8 cellular contexts compared by ENCODE assay signal in the genomic region with DNA sequence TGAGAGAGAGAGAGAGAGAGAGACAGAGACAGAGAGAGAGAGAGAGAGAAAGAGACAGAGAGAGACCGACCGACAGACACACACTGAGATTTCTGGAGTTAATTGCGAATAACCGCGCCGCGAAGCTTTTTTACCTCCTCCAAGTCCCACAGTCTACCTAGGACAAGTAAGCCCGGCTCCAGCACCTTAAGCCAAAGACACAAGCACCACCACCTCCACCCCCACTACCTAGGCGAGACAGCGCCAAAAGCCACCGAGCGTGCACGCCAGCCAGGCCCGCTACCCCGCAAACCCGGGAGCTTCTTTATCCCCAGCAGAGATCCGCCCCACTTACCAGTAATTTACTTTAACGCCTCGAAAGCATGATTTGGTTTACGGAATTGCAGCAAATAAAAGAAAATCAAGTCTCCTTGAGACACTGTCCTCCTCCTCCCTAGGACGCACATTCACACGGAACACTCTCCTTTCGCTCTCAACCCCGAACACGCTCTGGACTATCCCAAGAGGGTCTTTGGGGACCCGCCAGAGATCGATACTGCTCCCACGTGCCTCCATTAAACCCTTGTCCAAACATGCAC.
A peak's percentile ranks its signal among the peaks of the same experiment; 100 is the strongest.
DNase-seq lines count a peak whose midpoint lies in the region; ATAC-seq, FAIRE-seq and TF ChIP-seq lines count a peak whose summit lies in the region.

No MANE protein-coding gene starts in this region.

- H3K4me3 ChIP-seq in BLaER1 (peak overlapping the region; percentile 73), LNCaP clone FGC (ENCODE audit: low read depth, low read length) (peak overlapping the region; percentile 62), hepatocyte (peak overlapping the region; percentile 72), skin epidermis (peak overlapping the region; percentile 50 to 63 (median 54))

- H3K4me1 ChIP-seq in BLaER1 = no peaks in the 10 kb centered on the region
- no peaks in the 10 kb centered on the region for H3K4me1 ChIP-seq in hepatocyte (ENCODE audit: insufficient read depth)

- no peak for FAIRE-seq in GM12892 (lab: Jason Lieb, UNC)

- H3K4me2 ChIP-seq in BLaER1 (peak overlapping the region; percentile 79), hepatocyte (peak overlapping the region; percentile 71)

- TF ChIP-seq POLR2A in GM12892 (IDR thresholded peaks at IDR 0.05; ENCODE audit: low read depth, low read length) = no peak

- H2AFZ ChIP-seq in hepatocyte = peak overlapping the region; percentile 66

- H3K27me3 ChIP-seq in BLaER1 (peaks cover 12% of the 10 kb centered on the region), hepatocyte (no peaks in the 10 kb centered on the region)

- DNase-seq in LNCaP clone FGC (ENCODE audit: low read depth) = no peak
- peak; percentile 5 for DNase-seq in activated T-helper 9 cell treated with anti-CD3 and anti-CD28 coated beads, Interleukin-2, amount 50 U/mL, for 16 hours (ENCODE audit: low read depth)
- DNase-seq in hepatocyte (ENCODE audit: low spot score) = peak; percentile 17
- no peak for DNase-seq in GM12892 (ENCODE audit: insufficient read length)

- H3K36me3 ChIP-seq in BLaER1 (peaks cover 4% of the 10 kb centered on the region; the same call in 1 of the 2 replicates), hepatocyte (replicated peaks; ENCODE audit: insufficient read depth, low read depth) (no peaks in the 10 kb centered on the region)

- WGBS in hepatocyte (ENCODE audit: low lambda C conversion rate, missing lambda C conversion rate) = 46% methylated on average over 28 of the region's 28 CpGs

- peaks cover 21% of the 10 kb centered on the region for H3K79me2 ChIP-seq in hepatocyte

- H4K20me1 ChIP-seq in BLaER1 = no peaks in the 10 kb centered on the region
- no peaks in the 10 kb centered on the region for H4K20me1 ChIP-seq in hepatocyte (ENCODE audit: insufficient read depth, poor library complexity, severe bottlenecking)

- no peak for ATAC-seq in HG03039 (IDR thresholded peaks at IDR 0.05; ENCODE audit: unreplicated experiment)
- no peak for ATAC-seq in HG03521 (IDR thresholded peaks at IDR 0.05; ENCODE audit: unreplicated experiment)

- H3K9ac ChIP-seq in BLaER1 = peak overlapping the region; percentile 53; the same call in 1 of the 2 replicates

- no peaks in the 10 kb centered on the region for H3K9me2 ChIP-seq in hepatocyte (replicated peaks; ENCODE audit: insufficient read depth)

- H3K27ac ChIP-seq in BLaER1 (no peak overlapping the region), hepatocyte (peak overlapping the region; percentile 76), skin epidermis (peak overlapping the region in 19 of 21 experiments; percentile 21 to 89 (median 76))

- H3K9me3 ChIP-seq in BLaER1 (peaks cover 16% of the 10 kb centered on the region), hepatocyte (ENCODE audit: low read depth) (no peaks in the 10 kb centered on the region)

- no peak for TF ChIP-seq CTCF in LNCaP clone FGC (IDR thresholded peaks at IDR 0.05; ENCODE audit: control insufficient read depth, extremely low read depth, insufficient read depth)
- no peak for TF ChIP-seq CTCF in hepatocyte (IDR thresholded peaks at IDR 0.05; ENCODE audit: poor library complexity)

Comparison
In these comparisons a context has a peak if more than half of its experiments do, and no peak if none do; other contexts are left out.
1. DNase-seq: peak in activated T-helper 9 cell treated with anti-CD3 and anti-CD28 coated beads, Interleukin-2, amount 50 U/mL, for 16 hours (single experiment) and hepatocyte (single experiment); none in LNCaP clone FGC (single experiment) and GM12892 (single experiment).
2. Peak in every context shown above with its lines, with median percentiles within 50 percentile points of each other: H3K4me3 ChIP-seq.